In the genomic region with DNA sequence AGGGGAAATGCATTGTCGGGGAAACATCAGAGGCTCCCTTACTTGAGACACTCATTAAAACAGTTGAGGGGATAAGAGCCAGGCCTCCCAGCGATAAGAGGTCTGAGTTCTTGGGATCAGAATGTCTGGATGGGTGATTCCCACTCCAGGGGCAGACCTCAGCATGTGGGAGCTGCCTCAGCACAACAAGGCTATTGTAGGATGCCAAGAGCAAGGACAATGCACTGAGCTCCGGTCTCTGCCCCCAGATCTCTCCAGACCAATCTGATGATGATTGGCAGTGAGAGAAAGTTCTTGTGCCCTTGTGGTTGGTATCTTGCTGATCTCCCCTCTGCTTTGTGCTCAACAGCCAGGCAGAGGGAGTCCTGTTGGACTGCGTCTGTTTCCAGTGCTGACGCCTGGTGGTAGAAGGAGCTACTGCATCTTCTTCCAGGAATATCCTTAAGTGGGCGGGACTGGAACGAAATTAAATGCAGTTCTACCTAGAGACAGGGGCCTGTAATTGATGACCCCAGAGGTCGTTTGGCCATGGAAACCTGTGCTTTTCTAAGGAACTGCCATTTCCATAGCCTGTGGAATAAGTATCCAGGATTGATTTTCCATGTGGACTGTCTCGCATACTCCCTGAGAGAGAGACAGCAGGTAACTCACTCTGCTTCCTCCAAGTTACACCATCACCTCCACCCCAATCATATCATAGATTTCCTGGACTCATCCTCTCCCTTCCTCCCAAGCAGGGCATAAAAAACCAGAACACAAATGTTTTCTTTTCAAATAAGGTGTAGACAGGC, we compare ENCODE assay signal across 8 cellular contexts. TPM values are rescaled to one million over a fixed set of nuclear protein-coding genes. Genes with fewer than 3 reads are reported as not detected.
DNase-seq lines count a peak whose midpoint lies in the region; ATAC-seq and TF ChIP-seq lines count a peak whose summit lies in the region.

No MANE protein-coding gene starts in this region.

- H3K27me3 Mint-ChIP-seq in Calu3 (ENCODE audit: unreplicated experiment) = peaks cover 93% of the 10 kb centered on the region

- BruUV-seq in Calu3 (replicated peaks; lab: Mats Ljungman, UMichigan) = no TSS peak

- H3K9me3 Mint-ChIP-seq in Calu3 (ENCODE audit: low read depth, unreplicated experiment) = no peaks in the 10 kb centered on the region

- H3K36me3 Mint-ChIP-seq in Calu3 (ENCODE audit: insufficient read depth, unreplicated experiment) = peaks cover 6% of the 10 kb centered on the region

- intact Hi-C loops in Calu3 (cut with micrococcal nuclease; ENCODE audit: unreplicated experiment) = loop anchor here (1.0 kb wide), 2 partner anchors 37 to 66 kb away; no protein-coding TSS in a partner anchor

- H3K4me1 Mint-ChIP-seq in Calu3 (ENCODE audit: low read depth, unreplicated experiment) = no peaks in the 10 kb centered on the region

- H3K4me3 Mint-ChIP-seq in Calu3 (ENCODE audit: low read depth, unreplicated experiment) = no peak overlapping the region

- no peak overlapping the region for H3K27ac Mint-ChIP-seq in Calu3 (ENCODE audit: unreplicated experiment)

- TF ChIP-seq CTCF in Calu3 (IDR thresholded peaks at IDR 0.05; ENCODE audit: unreplicated experiment) (peak; percentile 84), omental fat pad (IDR thresholded peaks at IDR 0.05) (peak in 1 of 3 donors; percentile 59)

- peak; percentile 82 for DNase-seq in Calu3
- peak; percentile 66 for DNase-seq in NCI-H82 treated with DMSO at 0.1 percent for 48 hours (lab: John Stamatoyannopoulos, UW; ENCODE audit: unreplicated experiment)
- DNase-seq in activated T-cell treated with anti-CD3 and anti-CD28 coated beads for 4 hours = peak; percentile 21
- DNase-seq in fibroblast of the conjunctiva (ENCODE audit: low read depth) = peak; percentile 60
- peak; percentile 83 for DNase-seq in omental fat pad (ENCODE audit: low spot score)
- no peak for DNase-seq in T-helper 9 cell

- CTCF ChIA-PET in Calu3 (lab: Charles Lee) = interaction anchor here (0.5 to 1.7 kb wide), 8 partner anchors 9 to 810 kb away, joined by 3 to 16 read pairs (median 5); no protein-coding TSS in a partner anchor

- peak; percentile 87 for ATAC-seq in GM19372 (IDR thresholded peaks at IDR 0.05; ENCODE audit: low read depth, unreplicated experiment)
- peak; percentile 77 for ATAC-seq in HG03460 (IDR thresholded peaks at IDR 0.05; ENCODE audit: unreplicated experiment)
- ATAC-seq in omental fat pad (ENCODE audit: low FRiP score) = peak; percentile 65

RNA-seq across cellular contexts. Expression of a gene that starts 6.7 kb away (rescaled TPM):
- total RNA-seq in Calu3 (2022) (not detected in 2 replicates), omental fat pad (100 to 1,000 TPM in 2 of 4 donors, 10 to 100 TPM in 2; 72.3 to 360 (median 125) TPM)

RNA-seq across cellular contexts. Expression of a gene that starts 26.5 kb away (rescaled TPM):
- total RNA-seq in Calu3 (2022) (not detected in 2 replicates), omental fat pad (10 to 100 TPM in 3 of 4 donors, 1 to 10 TPM in 1; 3.9 to 34.4 (median 12.9) TPM)

Comparison
In these comparisons a context has a peak if more than half of its experiments do, and no peak if none do; other contexts are left out.
1. RNA of a gene that starts 6.7 kb away (total RNA-seq): 72.3 to 360 TPM in omental fat pad; not detected in Calu3; every median in the first group is over 10 times any median in the second.
2. Peak in every context shown above with its lines, with median percentiles within 50 percentile points of each other: ATAC-seq.